In genomic region chr5:83715316-83716060, GRCh38 we compare ENCODE assay signal across 21 cellular contexts. TPM values are rescaled to one million over a fixed set of nuclear protein-coding genes. Genes with fewer than 3 reads are reported as not detected.
DNase-seq lines count a peak whose midpoint lies in the region; ATAC-seq and TF ChIP-seq lines count a peak whose summit lies in the region.
"Had no signal": no experiment of that assay in that cellular context is flagged by ENCODE, and none has a peak within 500 bp of the region (broad histone marks: within the 10 kb centered on the region; RNA-seq: fewer than 3 reads in every experiment).

No MANE protein-coding gene starts in this region.

- TF ChIP-seq CTCF in chondrocyte (IDR thresholded peaks at IDR 0.05), result no peak

- DNase-seq in EH (ENCODE audit: low read depth) (peak; percentile 9), M059J (ENCODE audit: low read depth) (peak; percentile 24), chondrocyte (ENCODE audit: low spot score) (no peak), left kidney (ENCODE audit: low read depth, low spot score) (peak; percentile 34), activated gamma-delta T cell (lab: John Stamatoyannopoulos, UW) (no peak), COR-L47 (lab: John Stamatoyannopoulos, UW) (no peak), Kasumi-1 (lab: John Stamatoyannopoulos, UW) (no peak)
- DNase-seq: activated CD4-positive, alpha-beta memory T cell treated with anti-CD3 and anti-CD28 coated beads, Interleukin-2, amount 10 ng/mL, durations not matched to agents 7 days and 5 days; activated T-cell treated with anti-CD3 and anti-CD28 coated beads, Interleukin-2, amount 50 U/mL, for 4 hours; AML-193; brain microvascular endothelial cell; GDM1; NCI-H1436; stimulated activated CD4-positive, alpha-beta T cell treated with anti-CD3 and anti-CD28 coated beads, Interleukin-12 subunit alpha, Interleukin-12 subunit beta, amount 100 ng/mL, for 4 hours had no signal

- H3K4me1 Mint-ChIP-seq in chondrocyte (ENCODE audit: low read depth), result peaks cover 83% of the 10 kb centered on the region
- H3K4me1 Mint-ChIP-seq: activated CD4-positive, alpha-beta memory T cell treated with anti-CD3 and anti-CD28 coated beads, Interleukin-2, amount 10 ng/mL, durations not matched to agents 7 days and 5 days; nephron had no signal

- no peaks in the 10 kb centered on the region for H3K27me3 Mint-ChIP-seq in chondrocyte (ENCODE audit: low read depth)

- no peak for ATAC-seq in GM21528 (IDR thresholded peaks at IDR 0.05; ENCODE audit: low FRiP score, unreplicated experiment)
- ATAC-seq: activated naive CD4-positive, alpha-beta T cell treated with anti-CD3 and anti-CD28 coated beads, Interleukin-2, amount 50 U/mL, for 72 hours; activated T-cell treated with anti-CD3 and anti-CD28 coated beads, Interleukin-2, amount 50 U/mL, for 4 hours; GM12878 had no signal

- H3K9me3 Mint-ChIP-seq in chondrocyte (ENCODE audit: low read depth), result no peaks in the 10 kb centered on the region
- H3K9me3 Mint-ChIP-seq: activated CD4-positive, alpha-beta memory T cell treated with anti-CD3 and anti-CD28 coated beads, Interleukin-2, amount 10 ng/mL, durations not matched to agents 7 days and 5 days; activated naive CD4-positive, alpha-beta T cell treated with anti-CD3 and anti-CD28 coated beads, Interleukin-2, amount 50 U/mL, for 72 hours; activated T-cell treated with anti-CD3 and anti-CD28 coated beads, Interleukin-2, amount 50 U/mL, for 4 hours; nephron had no signal

- H3K27ac Mint-ChIP-seq in chondrocyte (ENCODE audit: unreplicated experiment), result peak overlapping the region; percentile 63
- H3K27ac Mint-ChIP-seq: activated CD4-positive, alpha-beta memory T cell treated with anti-CD3 and anti-CD28 coated beads, Interleukin-2, amount 10 ng/mL, durations not matched to agents 7 days and 5 days; activated naive CD4-positive, alpha-beta T cell treated with anti-CD3 and anti-CD28 coated beads, Interleukin-2, amount 50 U/mL, for 72 hours had no signal

- peak overlapping the region; percentile 11 for H3K4me3 Mint-ChIP-seq in chondrocyte (ENCODE audit: unreplicated experiment)
- H3K4me3 Mint-ChIP-seq: activated CD4-positive, alpha-beta memory T cell treated with anti-CD3 and anti-CD28 coated beads, Interleukin-2, amount 10 ng/mL, durations not matched to agents 7 days and 5 days; activated T-cell treated with anti-CD3 and anti-CD28 coated beads, Interleukin-2, amount 50 U/mL, for 4 hours; nephron had no signal

- peaks cover 2% of the 10 kb centered on the region for H3K36me3 Mint-ChIP-seq in chondrocyte (ENCODE audit: low read depth)
- H3K36me3 Mint-ChIP-seq: activated naive CD4-positive, alpha-beta T cell treated with anti-CD3 and anti-CD28 coated beads, Interleukin-2, amount 50 U/mL, for 72 hours had no signal

RNA-seq across cellular contexts. Expression of gene HAPLN1, which starts 5.2 kb away (rescaled TPM):
- total RNA-seq in M059J (2014; rRNA removed; shearing (Covaris generic)), result 0.20 and 0.99 TPM in 2 replicates
- 248 to 316 TPM (median 275 TPM) in 3 replicates for total RNA-seq in chondrocyte
- total RNA-seq: activated CD4-positive, alpha-beta memory T cell treated with anti-CD3 and anti-CD28 coated beads, Interleukin-2, amount 10 ng/mL, durations not matched to agents 7 days and 5 days; activated naive CD4-positive, alpha-beta T cell treated with anti-CD3 and anti-CD28 coated beads, Interleukin-2, amount 50 U/mL, for 72 hours; activated T-cell treated with anti-CD3 and anti-CD28 coated beads, Interleukin-2, amount 50 U/mL, for 4 hours; mesenteric fat pad; OCI-LY7; T-helper 1 cell treated with Interleukin-12 subunit alpha and Interleukin-12 subunit beta and Interleukin-4 antibody, amounts not matched to agents 30 ng/mL and 1 ng/mL, for 36 hours had no signal

Comparison
In these comparisons a context has a peak if more than half of its experiments do, and no peak if none do; other contexts are left out.
1. DNase-seq: peak in EH (single experiment), M059J (single experiment) and left kidney (single experiment); none in chondrocyte (single experiment), activated gamma-delta T cell (single experiment), COR-L47 (single experiment) and Kasumi-1 (0 of 2).
2. RNA of gene HAPLN1, which starts 5.2 kb away (total RNA-seq): 248 to 316 TPM in chondrocyte; 0.20 to 0.99 TPM in M059J; every median in the first group is over 100 times any median in the second.